8 cellular contexts compared by ENCODE assay signal in genomic region chr15:34754674-34755418, GRCh38. TPM values are rescaled to one million over a fixed set of nuclear protein-coding genes. Genes with fewer than 3 reads are reported as not detected.
DNase-seq lines count a peak whose midpoint lies in the region; ATAC-seq and TF ChIP-seq lines count a peak whose summit lies in the region.
"Had no signal": no experiment of that assay in that cellular context is flagged by ENCODE, and none has a peak within 500 bp of the region (broad histone marks: within the 10 kb centered on the region; RNA-seq: fewer than 3 reads in every experiment).

Gene GJD2 (minus strand): TSS chr15:34754998. CDS start chr15:34754488, 510 bp downstream.

- H3K27ac Mint-ChIP-seq in GM23338, result no peak within 1 kb of the TSS
- H3K27ac Mint-ChIP-seq in activated CD4-positive, alpha-beta T cell treated with anti-CD3 and anti-CD28 coated beads, Interleukin-2, amount 10 ng/mL, durations not matched to agents 24 days and 14 days, result no peak within 1 kb of the TSS

- H3K4me1 Mint-ChIP-seq in GM23338, result peaks cover 21% of the 10 kb centered on the region
- H3K4me1 Mint-ChIP-seq in activated CD4-positive, alpha-beta T cell treated with anti-CD3 and anti-CD28 coated beads, Interleukin-2, amount 10 ng/mL, durations not matched to agents 24 days and 14 days, result peaks cover 3% of the 10 kb centered on the region

- H3K27me3 Mint-ChIP-seq in GM23338 (ENCODE audit: insufficient read depth, low read depth, poor library complexity), result peaks cover 37% of the 10 kb centered on the region
- H3K27me3 Mint-ChIP-seq in activated CD4-positive, alpha-beta T cell treated with anti-CD3 and anti-CD28 coated beads, Interleukin-2, amount 10 ng/mL, durations not matched to agents 24 days and 14 days, result peaks cover 57% of the 10 kb centered on the region

- peak; percentile 79 for ATAC-seq in GM23338
- peak in 3 of 4 donors; percentile 29 to 42 (median 37) for ATAC-seq in psoas muscle
- no peak for ATAC-seq in HG03521 (IDR thresholded peaks at IDR 0.05; ENCODE audit: unreplicated experiment)

- H3K36me3 ChIP-seq in GM23338 (ENCODE audit: insufficient read depth), result no peaks in the 10 kb centered on the region
- H3K36me3 ChIP-seq in left ventricle myocardium inferior, result no peaks in the 10 kb centered on the region
- H3K36me3 ChIP-seq in psoas muscle (ENCODE audit: insufficient read depth in 1 of 2, low read depth in 1 of 2), result no peaks in the 10 kb centered on the region

- no peaks in the 10 kb centered on the region for H3K79me2 ChIP-seq in GM23338 (replicated peaks; ENCODE audit: insufficient read depth)

- H3K36me3 Mint-ChIP-seq in GM23338 (ENCODE audit: low read depth), result no peaks in the 10 kb centered on the region
- H3K36me3 Mint-ChIP-seq in activated CD4-positive, alpha-beta T cell treated with anti-CD3 and anti-CD28 coated beads, Interleukin-2, amount 10 ng/mL, durations not matched to agents 24 days and 14 days (ENCODE audit: low read depth), result no peaks in the 10 kb centered on the region

- H3K9me3 ChIP-seq in left ventricle myocardium inferior (replicated peaks) (no peaks in the 10 kb centered on the region), psoas muscle (no peaks in the 10 kb centered on the region)

- H2AFZ ChIP-seq in GM23338, result peak within 1 kb of the TSS; percentile 98

- H3K27ac ChIP-seq in GM23338 (ENCODE audit: low read depth) (no peak within 1 kb of the TSS), left ventricle myocardium inferior (replicated peaks) (no peak within 1 kb of the TSS), psoas muscle (no peak within 1 kb of the TSS)
- H3K27ac ChIP-seq: epithelial cell of prostate had no signal

- H3K4me3 Mint-ChIP-seq in GM23338, result peak within 1 kb of the TSS; percentile 86
- no peak within 1 kb of the TSS for H3K4me3 Mint-ChIP-seq in activated CD4-positive, alpha-beta T cell treated with anti-CD3 and anti-CD28 coated beads, Interleukin-2, amount 10 ng/mL, durations not matched to agents 24 days and 14 days

- no peaks in the 10 kb centered on the region for H3K9me2 ChIP-seq in GM23338 (ENCODE audit: insufficient read depth)

- peaks cover 7% of the 10 kb centered on the region for H3K4me1 ChIP-seq in GM23338 (ENCODE audit: insufficient read depth)
- peaks cover 13% of the 10 kb centered on the region for H3K4me1 ChIP-seq in left ventricle myocardium inferior
- no peaks in the 10 kb centered on the region for H3K4me1 ChIP-seq in psoas muscle

- H3K9me3 Mint-ChIP-seq in GM23338, result no peaks in the 10 kb centered on the region
- no peaks in the 10 kb centered on the region for H3K9me3 Mint-ChIP-seq in activated CD4-positive, alpha-beta T cell treated with anti-CD3 and anti-CD28 coated beads, Interleukin-2, amount 10 ng/mL, durations not matched to agents 24 days and 14 days

- H3K4me3 ChIP-seq in GM23338, result peak within 1 kb of the TSS; percentile 83
- H3K4me3 ChIP-seq in left ventricle myocardium inferior, result peak within 1 kb of the TSS; percentile 62
- H3K4me3 ChIP-seq in psoas muscle, result peak within 1 kb of the TSS; percentile 55

- intact Hi-C loops in left ventricle myocardium inferior (cut with micrococcal nuclease), result no loop called here
- intact Hi-C loops in psoas muscle (cut with DNase I), result no loop called here
- intact Hi-C loops in activated CD4-positive, alpha-beta T cell treated with anti-CD3 and anti-CD28 coated beads, Interleukin-2, amount 10 ng/mL, durations not matched to agents 24 days and 14 days (cut with micrococcal nuclease), result no loop called here

- H3K4me2 ChIP-seq in GM23338, result peak within 1 kb of the TSS; percentile 97

- peak; percentile 85 for DNase-seq in GM23338 (ENCODE audit: low spot score)
- DNase-seq in NCI-H69 (lab: John Stamatoyannopoulos, UW), result peak; percentile 85
- no peak for DNase-seq in left ventricle myocardium inferior
- DNase-seq in psoas muscle, result no peak
- no peak for DNase-seq in activated CD4-positive, alpha-beta T cell treated with anti-CD3 and anti-CD28 coated beads, Interleukin-2, amount 10 ng/mL, durations not matched to agents 24 days and 14 days
- DNase-seq in NCI-H187 treated with DMSO at 0.1 percent for 48 hours (lab: John Stamatoyannopoulos, UW), result no peak

- H4K20me1 ChIP-seq in GM23338 (replicated peaks; ENCODE audit: insufficient read depth), result peaks cover 5% of the 10 kb centered on the region; the same call in 1 of the 2 replicates

- no peaks in the 10 kb centered on the region for H3F3A ChIP-seq in GM23338 (replicated peaks; ENCODE audit: low read depth)

- H3K27me3 ChIP-seq in GM23338 (ENCODE audit: insufficient read depth), result peaks cover 58% of the 10 kb centered on the region
- peaks cover 77% of the 10 kb centered on the region for H3K27me3 ChIP-seq in left ventricle myocardium inferior (ENCODE audit: low read depth)
- H3K27me3 ChIP-seq in psoas muscle (ENCODE audit: insufficient read depth in 3 of 3, low read length in 2 of 3), result peaks cover 4 to 66% (median 17%) of the 10 kb centered on the region in 3 donors

- TF ChIP-seq CTCF in GM23338 (conservative IDR thresholded peaks at IDR 0.05; ENCODE audit: low read depth in 2 of 2) (peak; percentile 31 to 41; a peak in 3 of 4 replicates), left ventricle myocardium inferior (IDR thresholded peaks at IDR 0.05; ENCODE audit: borderline replicate concordance) (no peak), psoas muscle (IDR thresholded peaks at IDR 0.05) (no peak)

- WGBS in psoas muscle, 3 donors, result 1% methylated on average over 57 to 81 of the region's 81 CpGs

TF ChIP-seq in GM23338, 12 proteins besides CTCF, POLR2A, EP300 and RAD21:
- peak; percentile 54; the same call in 1 of the 2 replicates for TF ChIP-seq CREB1 (CRISPR knock-in tag; IDR thresholded peaks at IDR 0.05; ENCODE audit: low read depth)
- TF ChIP-seq EZH2 (IDR thresholded peaks at IDR 0.05; ENCODE audit: low read depth, unreplicated experiment), result no peak

RNA-seq across cellular contexts. Expression of gene GJD2, which starts in this region (rescaled TPM):
- total RNA-seq in GM23338 (2014; rRNA removed; shearing (Covaris generic)), result 0.27 and 0.63 TPM in 2 replicates
- polyA plus RNA-seq in GM23338 (2016; fragmentation: Nextera tagmentation; extraction: Ambion mirVana), result 0.29 and 0.38 TPM in 2 replicates
- not detected for total RNA-seq in left ventricle myocardium inferior
- not detected for total RNA-seq in psoas muscle
- polyA plus RNA-seq in psoas muscle, result not detected
- total RNA-seq in activated CD4-positive, alpha-beta T cell treated with anti-CD3 and anti-CD28 coated beads, Interleukin-2, amount 10 ng/mL, durations not matched to agents 24 days and 14 days, result not detected in 2 replicates

Comparison
In these comparisons a context has a peak if more than half of its experiments do, and no peak if none do; other contexts are left out.
1. Peak in DNase-seq, ATAC-seq, H3K4me3 ChIP-seq and H3K4me2 ChIP-seq in GM23338; RNA of the gene not detected or under 1 TPM.
2. Peak in ATAC-seq and H3K4me3 ChIP-seq in psoas muscle; RNA of the gene not detected or under 1 TPM.
3. CTCF ChIP-seq: peak in GM23338 (2 of 2); none in left ventricle myocardium inferior (single experiment) and psoas muscle (single experiment).
4. Peak in every context shown above with its lines, with median percentiles within 50 percentile points of each other: H3K4me3 ChIP-seq.